ENCODE assay signal across 8 cellular contexts in genomic region chr2:197804758-197805597, GRCh38. TPM values are rescaled to one million over a fixed set of nuclear protein-coding genes. Genes with fewer than 3 reads are reported as not detected.
DNase-seq lines count a peak whose midpoint lies in the region; ATAC-seq, FAIRE-seq and TF ChIP-seq lines count a peak whose summit lies in the region.

No MANE protein-coding gene starts in this region.

- no peak for FAIRE-seq in bronchial epithelial cell (lab: Jason Lieb, UNC)

- peak; percentile 29 for ATAC-seq in HG02885 (IDR thresholded peaks at IDR 0.05; ENCODE audit: poor library complexity, unreplicated experiment)

- no peaks in the 10 kb centered on the region for H3K36me3 ChIP-seq in bronchial epithelial cell (ENCODE audit: control insufficient read depth, insufficient read depth, low read length)

- DNase-seq in DMS53 (lab: John Stamatoyannopoulos, UW) (peak; percentile 68), DMS53 treated with DMSO at 0.1 percent for 48 hours (lab: John Stamatoyannopoulos, UW; ENCODE audit: unreplicated experiment) (no peak), T-helper 1 cell (peak; percentile 12 to 36 (median 22)), bronchial epithelial cell (ENCODE audit: low read depth) (no peak), kidney tubule cell (ENCODE audit: low spot score) (peak; percentile 4), NCI-H446 treated with DMSO at 0.1 percent for 48 hours (lab: John Stamatoyannopoulos, UW) (no peak)
- peak; percentile 37 for DNase-seq in stimulated activated CD4-positive, alpha-beta T cell treated with anti-CD3 and anti-CD28 coated beads, Interleukin-4, amount 100 ng/mL, for 24 hours

- TF ChIP-seq CTCF in bronchial epithelial cell (IDR thresholded peaks at IDR 0.05; ENCODE audit: insufficient read depth, low read length, severe bottlenecking) = no peak

- peak overlapping the region; percentile 44 for H3K4me3 ChIP-seq in bronchial epithelial cell (ENCODE audit: low read depth, low read length)

- H3K27me3 ChIP-seq in bronchial epithelial cell (ENCODE audit: control insufficient read depth, insufficient read depth, low read length) = peaks cover 14% of the 10 kb centered on the region

RNA-seq across cellular contexts. Expression of gene PLCL1, which starts 0.6 kb away (rescaled TPM):
- total RNA-seq in bronchial epithelial cell = under 0.01 TPM in 1 of 2 replicates, not detected in the other

RNA-seq across cellular contexts. Expression of gene BOLL, which starts 19.9 kb away (rescaled TPM):
- total RNA-seq in bronchial epithelial cell = not detected in 2 replicates

Comparison
In these comparisons a context has a peak if more than half of its experiments do, and no peak if none do; other contexts are left out.
1. DNase-seq: peak in DMS53 (single experiment), T-helper 1 cell (5 of 5), kidney tubule cell (single experiment) and stimulated activated CD4-positive, alpha-beta T cell treated with anti-CD3 and anti-CD28 coated beads, Interleukin-4, amount 100 ng/mL, for 24 hours (single experiment); none in DMS53 treated with DMSO at 0.1 percent for 48 hours (single experiment), bronchial epithelial cell (single experiment) and NCI-H446 treated with DMSO at 0.1 percent for 48 hours (single experiment).